Comparison of ENCODE assay signal across 19 cellular contexts in genomic region chr2:228767196-228767595, GRCh38.
DNase-seq lines count a peak whose midpoint lies in the region; ATAC-seq and TF ChIP-seq lines count a peak whose summit lies in the region.
"Had no signal": no experiment of that assay in that cellular context is flagged by ENCODE, and none has a peak within 500 bp of the region (broad histone marks: within the 10 kb centered on the region; RNA-seq: fewer than 3 reads in every experiment).

No MANE protein-coding gene starts in this region.

- ATAC-seq in right lobe of liver (no peak), GM18867 (IDR thresholded peaks at IDR 0.05; ENCODE audit: unreplicated experiment) (no peak), HG03571 (IDR thresholded peaks at IDR 0.05; ENCODE audit: unreplicated experiment) (no peak), GM23338 (no peak)
- ATAC-seq: activated CD4-positive, CD25-positive, alpha-beta regulatory T cell treated with anti-CD3 and anti-CD28 coated beads, Interleukin-2, amount 50 U/mL, for 24 hours; activated naive CD8-positive, alpha-beta T cell treated with anti-CD3 and anti-CD28 coated beads, Interleukin-2, amount 50 U/mL, for 24 hours; stimulated activated naive CD8-positive, alpha-beta T cell treated with anti-CD3 and anti-CD28 coated beads, Interleukin-15, amount 100 ng/mL, for 72 hours had no signal

- no peaks in the 10 kb centered on the region for H3F3A ChIP-seq in GM23338 (replicated peaks; ENCODE audit: low read depth)

- no peak overlapping the region for H3K4me2 ChIP-seq in GM23338
- H3K4me2 ChIP-seq: hepatocyte had no signal

- peaks cover 3% of the 10 kb centered on the region; the same call in 1 of the 2 replicates for H3K9me2 ChIP-seq in GM23338 (ENCODE audit: insufficient read depth)

- 71% methylated on average over 2 of the region's 2 CpGs for WGBS in right lobe of liver (ENCODE audit: insufficient coverage, low coverage, low lambda C conversion rate, missing lambda C conversion rate)

- no peaks in the 10 kb centered on the region for H3K36me3 Mint-ChIP-seq in GM23338 (ENCODE audit: low read depth)

- peaks cover 4% of the 10 kb centered on the region for H3K27me3 Mint-ChIP-seq in GM23338 (ENCODE audit: insufficient read depth, low read depth, poor library complexity)
- H3K27me3 Mint-ChIP-seq: activated naive CD8-positive, alpha-beta T cell treated with anti-CD3 and anti-CD28 coated beads, Interleukin-2, amount 50 U/mL, for 24 hours; stimulated activated naive CD8-positive, alpha-beta T cell treated with anti-CD3 and anti-CD28 coated beads, Interleukin-15, amount 100 ng/mL, for 72 hours had no signal

- no peaks in the 10 kb centered on the region for H4K20me1 ChIP-seq in GM23338 (replicated peaks; ENCODE audit: insufficient read depth)

- H3K4me3 ChIP-seq in right lobe of liver (no peak overlapping the region), GM23338 (no peak overlapping the region)
- H3K4me3 ChIP-seq: hepatocyte, uterus had no signal

- H3K27me3 ChIP-seq in right lobe of liver, result no peaks in the 10 kb centered on the region
- H3K27me3 ChIP-seq in GM23338 (ENCODE audit: insufficient read depth), result no peaks in the 10 kb centered on the region
- H3K27me3 ChIP-seq: hepatocyte, uterus had no signal

- H3K9me3 Mint-ChIP-seq in GM23338, result no peaks in the 10 kb centered on the region; the same call in 2 of the 3 replicates

- H3K27ac ChIP-seq in right lobe of liver (no peak overlapping the region), GM23338 (ENCODE audit: low read depth) (no peak overlapping the region)
- H3K27ac ChIP-seq: epithelial cell of prostate, hepatocyte had no signal

- H3K79me2 ChIP-seq in GM23338 (replicated peaks; ENCODE audit: insufficient read depth), result no peaks in the 10 kb centered on the region
- H3K79me2 ChIP-seq: hepatocyte had no signal

- intact Hi-C loops in right lobe of liver (cut with DNase I), result no loop called here

- TF ChIP-seq CTCF in right lobe of liver (IDR thresholded peaks at IDR 0.05) (no peak), GM23338 (conservative IDR thresholded peaks at IDR 0.05; ENCODE audit: low read depth in 2 of 2) (no peak)

- DNase-seq in AG08396 (ENCODE audit: low spot score), result peak; percentile 20
- peak; percentile 27 for DNase-seq in HT1080 (ENCODE audit: low read depth)
- DNase-seq in brain pericyte (ENCODE audit: low read depth, low spot score), result peak; percentile 12
- DNase-seq in hepatic stellate cell (ENCODE audit: low spot score), result peak; percentile 14
- no peak for DNase-seq in right lobe of liver
- no peak for DNase-seq in GM23338 (ENCODE audit: low spot score)
- DNase-seq: activated naive CD8-positive, alpha-beta T cell treated with anti-CD3 and anti-CD28 coated beads, Interleukin-2, amount 50 U/mL, for 24 hours; cortex of kidney; NCI-H1092; NCI-H69; OCI-M1; stimulated activated naive CD8-positive, alpha-beta T cell treated with anti-CD3 and anti-CD28 coated beads, Interleukin-15, amount 100 ng/mL, for 72 hours; uterus had no signal

- H3K27ac Mint-ChIP-seq in GM23338, result no peak overlapping the region
- H3K27ac Mint-ChIP-seq: activated naive CD8-positive, alpha-beta T cell treated with anti-CD3 and anti-CD28 coated beads, Interleukin-2, amount 50 U/mL, for 24 hours; activated T-helper 2 cell treated with anti-CD3 and anti-CD28 coated beads, Interferon-gamma antibody, Interleukin-2, Interleukin-4, amounts not matched to agents 10 μg/mL and 5 μg/mL and 100 μg/mL, durations not matched to agents 14 hours and 24 hours and 36 hours; stimulated activated naive CD8-positive, alpha-beta T cell treated with anti-CD3 and anti-CD28 coated beads, Interleukin-15, amount 100 ng/mL, for 72 hours had no signal

- H3K4me1 Mint-ChIP-seq in GM23338, result no peaks in the 10 kb centered on the region
- H3K4me1 Mint-ChIP-seq: activated naive CD8-positive, alpha-beta T cell treated with anti-CD3 and anti-CD28 coated beads, Interleukin-2, amount 50 U/mL, for 24 hours; stimulated activated naive CD8-positive, alpha-beta T cell treated with anti-CD3 and anti-CD28 coated beads, Interleukin-15, amount 100 ng/mL, for 72 hours had no signal

- H2AFZ ChIP-seq in GM23338, result no peak overlapping the region
- H2AFZ ChIP-seq: hepatocyte had no signal

- H3K36me3 ChIP-seq in right lobe of liver, result no peaks in the 10 kb centered on the region
- H3K36me3 ChIP-seq in GM23338 (ENCODE audit: insufficient read depth), result no peaks in the 10 kb centered on the region
- H3K36me3 ChIP-seq: uterus had no signal

- no peak overlapping the region for H3K4me3 Mint-ChIP-seq in GM23338
- H3K4me3 Mint-ChIP-seq: activated naive CD8-positive, alpha-beta T cell treated with anti-CD3 and anti-CD28 coated beads, Interleukin-2, amount 50 U/mL, for 24 hours; stimulated activated naive CD8-positive, alpha-beta T cell treated with anti-CD3 and anti-CD28 coated beads, Interleukin-15, amount 100 ng/mL, for 72 hours had no signal

- no peak for TF ChIP-seq POLR2A in right lobe of liver (IDR thresholded peaks at IDR 0.05)

- H3K9me3 ChIP-seq in right lobe of liver, result no peaks in the 10 kb centered on the region
- H3K9me3 ChIP-seq: uterus had no signal

- no peaks in the 10 kb centered on the region for H3K4me1 ChIP-seq in right lobe of liver
- H3K4me1 ChIP-seq in GM23338 (ENCODE audit: insufficient read depth), result no peaks in the 10 kb centered on the region

TF ChIP-seq in GM23338, 12 proteins besides CTCF, POLR2A, EP300 and RAD21 (continues in another document):
- no peak for TF ChIP-seq POLR2AphosphoS5 (IDR thresholded peaks at IDR 0.05; ENCODE audit: low read depth)
- TF ChIP-seq, protein P1, sequence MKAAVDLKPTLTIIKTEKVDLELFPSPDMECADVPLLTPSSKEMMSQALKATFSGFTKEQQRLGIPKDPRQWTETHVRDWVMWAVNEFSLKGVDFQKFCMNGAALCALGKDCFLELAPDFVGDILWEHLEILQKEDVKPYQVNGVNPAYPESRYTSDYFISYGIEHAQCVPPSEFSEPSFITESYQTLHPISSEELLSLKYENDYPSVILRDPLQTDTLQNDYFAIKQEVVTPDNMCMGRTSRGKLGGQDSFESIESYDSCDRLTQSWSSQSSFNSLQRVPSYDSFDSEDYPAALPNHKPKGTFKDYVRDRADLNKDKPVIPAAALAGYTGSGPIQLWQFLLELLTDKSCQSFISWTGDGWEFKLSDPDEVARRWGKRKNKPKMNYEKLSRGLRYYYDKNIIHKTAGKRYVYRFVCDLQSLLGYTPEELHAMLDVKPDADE (IDR thresholded peaks at IDR 0.05), result no peak
- no peak for TF ChIP-seq ZNF114 (CRISPR knock-in tag; IDR thresholded peaks at IDR 0.05)
- TF ChIP-seq EZH2 (IDR thresholded peaks at IDR 0.05; ENCODE audit: low read depth, unreplicated experiment), result no peak
- TF ChIP-seq, protein P2, sequence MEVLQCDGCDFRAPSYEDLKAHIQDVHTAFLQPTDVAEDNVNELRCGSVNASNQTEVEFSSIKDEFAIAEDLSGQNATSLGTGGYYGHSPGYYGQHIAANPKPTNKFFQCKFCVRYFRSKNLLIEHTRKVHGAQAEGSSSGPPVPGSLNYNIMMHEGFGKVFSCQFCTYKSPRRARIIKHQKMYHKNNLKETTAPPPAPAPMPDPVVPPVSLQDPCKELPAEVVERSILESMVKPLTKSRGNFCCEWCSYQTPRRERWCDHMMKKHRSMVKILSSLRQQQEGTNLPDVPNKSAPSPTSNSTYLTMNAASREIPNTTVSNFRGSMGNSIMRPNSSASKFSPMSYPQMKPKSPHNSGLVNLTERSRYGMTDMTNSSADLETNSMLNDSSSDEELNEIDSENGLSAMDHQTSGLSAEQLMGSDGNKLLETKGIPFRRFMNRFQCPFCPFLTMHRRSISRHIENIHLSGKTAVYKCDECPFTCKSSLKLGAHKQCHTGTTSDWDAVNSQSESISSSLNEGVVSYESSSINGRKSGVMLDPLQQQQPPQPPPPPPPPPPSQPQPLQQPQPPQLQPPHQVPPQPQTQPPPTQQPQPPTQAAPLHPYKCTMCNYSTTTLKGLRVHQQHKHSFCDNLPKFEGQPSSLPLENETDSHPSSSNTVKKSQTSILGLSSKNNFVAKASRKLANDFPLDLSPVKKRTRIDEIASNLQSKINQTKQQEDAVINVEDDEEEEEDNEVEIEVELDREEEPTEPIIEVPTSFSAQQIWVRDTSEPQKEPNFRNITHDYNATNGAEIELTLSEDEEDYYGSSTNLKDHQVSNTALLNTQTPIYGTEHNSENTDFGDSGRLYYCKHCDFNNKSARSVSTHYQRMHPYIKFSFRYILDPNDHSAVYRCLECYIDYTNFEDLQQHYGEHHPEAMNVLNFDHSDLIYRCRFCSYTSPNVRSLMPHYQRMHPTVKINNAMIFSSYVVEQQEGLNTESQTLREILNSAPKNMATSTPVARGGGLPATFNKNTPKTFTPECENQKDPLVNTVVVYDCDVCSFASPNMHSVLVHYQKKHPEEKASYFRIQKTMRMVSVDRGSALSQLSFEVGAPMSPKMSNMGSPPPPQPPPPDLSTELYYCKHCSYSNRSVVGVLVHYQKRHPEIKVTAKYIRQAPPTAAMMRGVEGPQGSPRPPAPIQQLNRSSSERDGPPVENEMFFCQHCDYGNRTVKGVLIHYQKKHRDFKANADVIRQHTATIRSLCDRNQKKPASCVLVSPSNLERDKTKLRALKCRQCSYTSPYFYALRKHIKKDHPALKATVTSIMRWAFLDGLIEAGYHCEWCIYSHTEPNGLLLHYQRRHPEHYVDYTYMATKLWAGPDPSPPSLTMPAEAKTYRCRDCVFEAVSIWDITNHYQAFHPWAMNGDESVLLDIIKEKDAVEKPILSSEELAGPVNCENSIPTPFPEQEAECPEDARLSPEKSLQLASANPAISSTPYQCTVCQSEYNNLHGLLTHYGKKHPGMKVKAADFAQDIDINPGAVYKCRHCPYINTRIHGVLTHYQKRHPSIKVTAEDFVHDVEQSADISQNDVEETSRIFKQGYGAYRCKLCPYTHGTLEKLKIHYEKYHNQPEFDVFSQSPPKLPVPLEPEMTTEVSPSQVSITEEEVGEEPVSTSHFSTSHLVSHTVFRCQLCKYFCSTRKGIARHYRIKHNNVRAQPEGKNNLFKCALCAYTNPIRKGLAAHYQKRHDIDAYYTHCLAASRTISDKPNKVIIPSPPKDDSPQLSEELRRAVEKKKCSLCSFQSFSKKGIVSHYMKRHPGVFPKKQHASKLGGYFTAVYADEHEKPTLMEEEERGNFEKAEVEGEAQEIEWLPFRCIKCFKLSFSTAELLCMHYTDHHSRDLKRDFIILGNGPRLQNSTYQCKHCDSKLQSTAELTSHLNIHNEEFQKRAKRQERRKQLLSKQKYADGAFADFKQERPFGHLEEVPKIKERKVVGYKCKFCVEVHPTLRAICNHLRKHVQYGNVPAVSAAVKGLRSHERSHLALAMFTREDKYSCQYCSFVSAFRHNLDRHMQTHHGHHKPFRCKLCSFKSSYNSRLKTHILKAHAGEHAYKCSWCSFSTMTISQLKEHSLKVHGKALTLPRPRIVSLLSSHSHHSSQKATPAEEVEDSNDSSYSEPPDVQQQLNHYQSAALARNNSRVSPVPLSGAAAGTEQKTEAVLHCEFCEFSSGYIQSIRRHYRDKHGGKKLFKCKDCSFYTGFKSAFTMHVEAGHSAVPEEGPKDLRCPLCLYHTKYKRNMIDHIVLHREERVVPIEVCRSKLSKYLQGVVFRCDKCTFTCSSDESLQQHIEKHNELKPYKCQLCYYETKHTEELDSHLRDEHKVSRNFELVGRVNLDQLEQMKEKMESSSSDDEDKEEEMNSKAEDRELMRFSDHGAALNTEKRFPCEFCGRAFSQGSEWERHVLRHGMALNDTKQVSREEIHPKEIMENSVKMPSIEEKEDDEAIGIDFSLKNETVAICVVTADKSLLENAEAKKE (CRISPR knock-in tag; IDR thresholded peaks at IDR 0.05), result no peak

Comparison
In these comparisons a context has a peak if more than half of its experiments do, and no peak if none do; other contexts are left out.
1. DNase-seq: peak in AG08396 (single experiment), HT1080 (single experiment), brain pericyte (single experiment) and hepatic stellate cell (single experiment); none in right lobe of liver (0 of 3) and GM23338 (single experiment).